In the genomic region with DNA sequence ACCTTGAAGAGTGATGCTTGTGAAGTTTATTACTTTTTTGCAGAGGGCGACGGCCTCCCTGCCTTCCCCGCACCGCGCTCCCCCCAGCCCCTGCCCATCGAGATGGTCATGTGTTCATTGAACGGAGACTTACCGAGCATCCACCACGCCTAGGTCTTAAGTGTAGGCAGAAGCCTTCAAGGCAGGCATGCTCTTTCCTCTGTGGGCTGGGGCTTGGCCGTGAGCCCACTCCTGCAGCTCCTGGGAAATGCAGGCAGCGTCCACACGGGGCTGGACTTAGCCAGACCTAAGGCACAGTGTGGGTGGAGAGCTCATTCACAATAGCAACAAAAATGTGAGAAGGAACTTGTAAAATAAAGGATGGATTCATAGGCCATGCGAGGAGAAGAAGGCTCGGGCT, we compare ENCODE assay signal across 10 cellular contexts. TPM values are rescaled to one million over a fixed set of nuclear protein-coding genes. Genes with fewer than 3 reads are reported as not detected.
DNase-seq lines count a peak whose midpoint lies in the region; ATAC-seq and TF ChIP-seq lines count a peak whose summit lies in the region.
"Had no signal": no experiment of that assay in that cellular context is flagged by ENCODE, and none has a peak within 500 bp of the region (broad histone marks: within the 10 kb centered on the region; RNA-seq: fewer than 3 reads in every experiment).

No MANE protein-coding gene starts in this region.

- H3K27ac Mint-ChIP-seq in activated T-cell treated with anti-CD3 and anti-CD28 coated beads, Interleukin-2, amount 50 U/mL, for 72 hours = peak overlapping the region; percentile 85

- no peak overlapping the region for H3K4me3 Mint-ChIP-seq in activated T-cell treated with anti-CD3 and anti-CD28 coated beads, Interleukin-2, amount 50 U/mL, for 72 hours

- no peak for DNase-seq in activated T-cell treated with anti-CD3 and anti-CD28 coated beads, Interleukin-2, amount 50 U/mL, for 72 hours
- DNase-seq in activated T-cell treated with anti-CD3 and anti-CD28 coated beads, Interleukin-2, amount 50 U/mL, for 48 hours = no peak
- DNase-seq in cerebellum (ENCODE audit: low spot score) (peak; percentile 32), lower lobe of right lung (peak; percentile 77), uterus (peak; percentile 41 to 84), NCI-H345 treated with DMSO at 0.1 percent for 48 hours (lab: John Stamatoyannopoulos, UW; ENCODE audit: unreplicated experiment) (no peak), NCI-H1092 (lab: John Stamatoyannopoulos, UW) (no peak)
- DNase-seq: CD4-positive, CD25-positive, alpha-beta regulatory T cell had no signal

- no peaks in the 10 kb centered on the region for H3K27me3 Mint-ChIP-seq in activated T-cell treated with anti-CD3 and anti-CD28 coated beads, Interleukin-2, amount 50 U/mL, for 72 hours (ENCODE audit: low read depth)
- H3K27me3 Mint-ChIP-seq: CD4-positive, CD25-positive, alpha-beta regulatory T cell had no signal

- H3K36me3 ChIP-seq in lower lobe of right lung = peaks cover 87% of the 10 kb centered on the region
- no peaks in the 10 kb centered on the region for H3K36me3 ChIP-seq in uterus

- no peak for ATAC-seq in activated T-cell treated with anti-CD3 and anti-CD28 coated beads, Interleukin-2, amount 50 U/mL, for 72 hours (replicated peaks in 1 of 2)
- peak; percentile 74 to 84 for ATAC-seq in lower lobe of right lung
- ATAC-seq in GM19035 (IDR thresholded peaks at IDR 0.05; ENCODE audit: unreplicated experiment) = no peak

- H3K27ac ChIP-seq in lower lobe of right lung (no peak overlapping the region), uterus (no peak overlapping the region)
- H3K27ac ChIP-seq: KMS-11 had no signal

- H3K4me1 ChIP-seq in lower lobe of right lung (peaks cover 30% of the 10 kb centered on the region), uterus (no peaks in the 10 kb centered on the region)

- intact Hi-C loops in lower lobe of right lung (cut with DNase I) (no loop called here), uterus (cut with DNase I; ENCODE audit: low total_unique reads) (no loop called here)

- no peak for TF ChIP-seq CTCF in lower lobe of right lung (IDR thresholded peaks at IDR 0.05)
- peak in 1 of 4 experiments; percentile 25 for TF ChIP-seq CTCF in uterus (IDR thresholded peaks at IDR 0.05)

- no peaks in the 10 kb centered on the region for H3K9me3 Mint-ChIP-seq in activated T-cell treated with anti-CD3 and anti-CD28 coated beads, Interleukin-2, amount 50 U/mL, for 72 hours
- H3K9me3 Mint-ChIP-seq: CD4-positive, CD25-positive, alpha-beta regulatory T cell had no signal

- H3K27me3 ChIP-seq in lower lobe of right lung (ENCODE audit: low read depth) (no peaks in the 10 kb centered on the region), uterus (no peaks in the 10 kb centered on the region)

- H3K4me1 Mint-ChIP-seq in activated T-cell treated with anti-CD3 and anti-CD28 coated beads, Interleukin-2, amount 50 U/mL, for 72 hours (ENCODE audit: low read depth) = peaks cover 31% of the 10 kb centered on the region

- peaks cover 15 to 28% of the 10 kb centered on the region in 2 donors for H3K36me3 Mint-ChIP-seq in activated T-cell treated with anti-CD3 and anti-CD28 coated beads, Interleukin-2, amount 50 U/mL, for 72 hours (ENCODE audit: insufficient read depth in 2 of 2)

- H3K4me3 ChIP-seq in lower lobe of right lung (no peak overlapping the region), uterus (no peak overlapping the region)

- TF ChIP-seq POLR2A in uterus (IDR thresholded peaks at IDR 0.05) = no peak

- H3K9me3 ChIP-seq in lower lobe of right lung (no peaks in the 10 kb centered on the region), uterus (no peaks in the 10 kb centered on the region)

RNA-seq across cellular contexts. Expression of a gene that starts 19.2 kb away (rescaled TPM):
- 100 to 1,000 TPM; 546 to 651 TPM for total RNA-seq in activated T-cell treated with anti-CD3 and anti-CD28 coated beads, Interleukin-2, amount 50 U/mL, for 72 hours
- total RNA-seq in cerebellum = 31.9 TPM
- 300 TPM for total RNA-seq in lower lobe of right lung
- 100 to 1,000 TPM in 3 of 4 donors, 10 to 100 TPM in 1; 90.5 to 186 (median 142) TPM for total RNA-seq in uterus

RNA-seq across cellular contexts. Expression of a gene that starts 59.7 kb away (rescaled TPM):
- total RNA-seq in activated T-cell treated with anti-CD3 and anti-CD28 coated beads, Interleukin-2, amount 50 U/mL, for 72 hours = 10 to 100 TPM; 25.9 to 28.8 TPM
- 10.1 TPM for total RNA-seq in cerebellum
- 42.4 TPM for total RNA-seq in lower lobe of right lung
- 10 to 100 TPM in 3 of 4 donors, 1 to 10 TPM in 1; 10.0 to 38.7 (median 16.0) TPM for total RNA-seq in uterus

RNA-seq across cellular contexts. Expression of a gene that starts 59.8 kb away (rescaled TPM):
- total RNA-seq in activated T-cell treated with anti-CD3 and anti-CD28 coated beads, Interleukin-2, amount 50 U/mL, for 72 hours = 10 to 100 TPM; 51.3 to 64.4 TPM
- total RNA-seq in cerebellum (10.4 TPM), lower lobe of right lung (57.8 TPM), uterus (10 to 100 TPM; 14.4 to 39.7 (median 38.4) TPM)

Comparison
In these comparisons a context has a peak if more than half of its experiments do, and no peak if none do; other contexts are left out.
1. ATAC-seq: peak in lower lobe of right lung (2 of 2); none in activated T-cell treated with anti-CD3 and anti-CD28 coated beads, Interleukin-2, amount 50 U/mL, for 72 hours (0 of 2) and GM19035 (single experiment).
2. DNase-seq: peak in cerebellum (single experiment), lower lobe of right lung (single experiment) and uterus (2 of 2); none in activated T-cell treated with anti-CD3 and anti-CD28 coated beads, Interleukin-2, amount 50 U/mL, for 72 hours (0 of 2), activated T-cell treated with anti-CD3 and anti-CD28 coated beads, Interleukin-2, amount 50 U/mL, for 48 hours (0 of 2), NCI-H345 treated with DMSO at 0.1 percent for 48 hours (single experiment) and NCI-H1092 (single experiment).